In the genomic region with DNA sequence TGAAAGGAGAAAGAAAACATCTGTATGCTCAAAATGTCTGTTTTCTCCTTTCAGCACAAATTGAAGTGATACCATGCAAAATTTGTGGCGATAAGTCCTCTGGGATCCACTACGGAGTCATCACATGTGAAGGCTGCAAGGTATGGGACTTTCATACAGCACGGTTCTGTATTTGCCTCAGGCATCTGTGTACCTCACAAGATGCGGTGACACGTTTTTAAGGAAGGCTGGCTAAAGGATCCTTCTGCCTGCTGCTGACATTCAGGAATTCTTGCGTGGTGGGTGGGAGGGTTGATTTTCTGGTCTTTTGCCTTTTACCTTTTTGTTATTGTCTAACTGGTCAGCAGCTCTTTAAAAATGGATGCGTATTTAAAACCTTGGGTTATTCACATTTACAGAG, we compare ENCODE assay signal across 26 cellular contexts.
DNase-seq lines count a peak whose midpoint lies in the region; ATAC-seq, FAIRE-seq and TF ChIP-seq lines count a peak whose summit lies in the region.
"Had no signal": no experiment of that assay in that cellular context is flagged by ENCODE, and none has a peak within 500 bp of the region (broad histone marks: within the 10 kb centered on the region; RNA-seq: fewer than 3 reads in every experiment).

No MANE protein-coding gene starts in this region.

- H3K27ac ChIP-seq in VCaP = peak overlapping the region; percentile 49
- no peak overlapping the region for H3K27ac ChIP-seq in CD4-positive, alpha-beta memory T cell (ENCODE audit: low read depth, low read length)
- H3K27ac ChIP-seq: A549; BLaER1 treated with 17β-estradiol and CSF1 and Interleukin-3, amounts not matched to agents 10 nM and 100 nM had no signal

- POLR2A ChIA-PET in CD4-positive, alpha-beta memory T cell (lab: Charles Lee; ENCODE audit: partially characterized antibody) = no interaction called here

- no peak overlapping the region for H3K4me3 ChIP-seq in H7 (ENCODE audit: insufficient read depth, low read depth, low read length)
- H3K4me3 ChIP-seq in CD4-positive, alpha-beta memory T cell (ENCODE audit: low read length in 2 of 2) = no peak overlapping the region
- H3K4me3 ChIP-seq: A549; BLaER1 treated with 17β-estradiol and CSF1 and Interleukin-3, amounts not matched to agents 10 nM and 100 nM; HAP-1 had no signal

- H3K9me3 Mint-ChIP-seq in stimulated activated naive CD8-positive, alpha-beta T cell treated with anti-CD3 and anti-CD28 coated beads, Interleukin-15, amount 100 ng/mL, for 72 hours = no peaks in the 10 kb centered on the region
- H3K9me3 Mint-ChIP-seq in CD4-positive, alpha-beta memory T cell = peaks cover 0 to 2% (median 0%) of the 10 kb centered on the region in 8 donors
- no peaks in the 10 kb centered on the region for H3K9me3 Mint-ChIP-seq in activated T-helper 17 cell treated with anti-CD3 and anti-CD28 coated beads, Interleukin-2, amount 50 U/mL, for 72 hours
- H3K9me3 Mint-ChIP-seq: CD14-positive monocyte; CD4-positive, alpha-beta T cell had no signal

- H3K27me3 ChIP-seq in H7 (ENCODE audit: control insufficient read depth, insufficient read depth, low read length) = no peaks in the 10 kb centered on the region
- no peaks in the 10 kb centered on the region for H3K27me3 ChIP-seq in CD4-positive, alpha-beta memory T cell (ENCODE audit: insufficient read depth, low read length)
- H3K27me3 ChIP-seq: BE2C; BLaER1 treated with 17β-estradiol and CSF1 and Interleukin-3, amounts not matched to agents 10 nM and 100 nM had no signal

- intact Hi-C loops in CD4-positive, alpha-beta memory T cell (cut with micrococcal nuclease) = no loop called here

- H3K36me3 ChIP-seq in H7 (replicated peaks; ENCODE audit: control insufficient read depth, insufficient read depth, low read length) = no peaks in the 10 kb centered on the region
- no peaks in the 10 kb centered on the region for H3K36me3 ChIP-seq in CD4-positive, alpha-beta memory T cell (ENCODE audit: insufficient read depth, low read length)
- H3K36me3 ChIP-seq: BE2C, HAP-1 had no signal

- ATAC-seq in stimulated activated naive CD8-positive, alpha-beta T cell treated with anti-CD3 and anti-CD28 coated beads, Interleukin-15, amount 100 ng/mL, for 72 hours = no peak
- no peak for ATAC-seq in activated T-helper 17 cell treated with anti-CD3 and anti-CD28 coated beads, Interleukin-2, amount 50 U/mL, for 72 hours (replicated peaks)
- ATAC-seq: A549 had no signal

- H3K36me3 Mint-ChIP-seq in CD4-positive, alpha-beta memory T cell = no peaks in the 10 kb centered on the region
- no peaks in the 10 kb centered on the region for H3K36me3 Mint-ChIP-seq in activated T-helper 17 cell treated with anti-CD3 and anti-CD28 coated beads, Interleukin-2, amount 50 U/mL, for 72 hours (ENCODE audit: low read depth)
- H3K36me3 Mint-ChIP-seq: CD14-positive monocyte had no signal

- CTCF ChIA-PET in CD4-positive, alpha-beta memory T cell (lab: Charles Lee; ENCODE audit: partially characterized antibody) = no interaction called here

- no peaks in the 10 kb centered on the region for H3K9me3 ChIP-seq in CD4-positive, alpha-beta memory T cell (ENCODE audit: control insufficient read depth in 1 of 2, low read length in 2 of 2)
- H3K9me3 ChIP-seq: A549; BE2C; BLaER1 treated with 17β-estradiol and CSF1 and Interleukin-3, amounts not matched to agents 10 nM and 100 nM; Caco-2; HAP-1 had no signal

- peaks cover 9% of the 10 kb centered on the region for H3K27me3 Mint-ChIP-seq in stimulated activated naive CD8-positive, alpha-beta T cell treated with anti-CD3 and anti-CD28 coated beads, Interleukin-15, amount 100 ng/mL, for 72 hours
- H3K27me3 Mint-ChIP-seq in CD4-positive, alpha-beta memory T cell = peaks cover 2 to 7% of the 10 kb centered on the region in 2 donors
- H3K27me3 Mint-ChIP-seq in activated T-helper 17 cell treated with anti-CD3 and anti-CD28 coated beads, Interleukin-2, amount 50 U/mL, for 72 hours = peaks cover 10% of the 10 kb centered on the region

- no peaks in the 10 kb centered on the region for H3K4me1 Mint-ChIP-seq in stimulated activated naive CD8-positive, alpha-beta T cell treated with anti-CD3 and anti-CD28 coated beads, Interleukin-15, amount 100 ng/mL, for 72 hours
- H3K4me1 Mint-ChIP-seq in CD4-positive, alpha-beta memory T cell = no peaks in the 10 kb centered on the region
- H3K4me1 Mint-ChIP-seq in activated T-helper 17 cell treated with anti-CD3 and anti-CD28 coated beads, Interleukin-2, amount 50 U/mL, for 72 hours = no peaks in the 10 kb centered on the region
- H3K4me1 Mint-ChIP-seq: CD14-positive monocyte had no signal

- no peak for FAIRE-seq in frontal cortex (lab: Jason Lieb, UNC)
- FAIRE-seq: A549, GM12891, GM18507, H1 had no signal

- no peak overlapping the region for H3K4me3 Mint-ChIP-seq in stimulated activated naive CD8-positive, alpha-beta T cell treated with anti-CD3 and anti-CD28 coated beads, Interleukin-15, amount 100 ng/mL, for 72 hours
- no peak overlapping the region for H3K4me3 Mint-ChIP-seq in CD4-positive, alpha-beta memory T cell
- no peak overlapping the region for H3K4me3 Mint-ChIP-seq in activated T-helper 17 cell treated with anti-CD3 and anti-CD28 coated beads, Interleukin-2, amount 50 U/mL, for 72 hours
- H3K4me3 Mint-ChIP-seq: CD14-positive monocyte; CD4-positive, alpha-beta T cell; HFFc6 had no signal

- H3K27ac Mint-ChIP-seq in stimulated activated naive CD8-positive, alpha-beta T cell treated with anti-CD3 and anti-CD28 coated beads, Interleukin-15, amount 100 ng/mL, for 72 hours = no peak overlapping the region
- no peak overlapping the region for H3K27ac Mint-ChIP-seq in CD4-positive, alpha-beta memory T cell
- H3K27ac Mint-ChIP-seq in activated T-helper 17 cell treated with anti-CD3 and anti-CD28 coated beads, Interleukin-2, amount 50 U/mL, for 72 hours = no peak overlapping the region
- H3K27ac Mint-ChIP-seq: CD14-positive monocyte; CD4-positive, alpha-beta T cell; HFFc6 had no signal

- no peaks in the 10 kb centered on the region for H3K4me1 ChIP-seq in CD4-positive, alpha-beta memory T cell (ENCODE audit: insufficient read depth, low read length)
- H3K4me1 ChIP-seq: A549, BE2C, Caco-2, HAP-1 had no signal

- TF ChIP-seq CTCF in VCaP (conservative IDR thresholded peaks at IDR 0.05) = no peak

- peak; percentile 3 for DNase-seq in ELF-1 (ENCODE audit: low read depth, low spot score)
- DNase-seq in H7 = peak; percentile 8
- DNase-seq in islet precursor cell = peak; percentile 61
- DNase-seq in stimulated activated naive CD8-positive, alpha-beta T cell treated with anti-CD3 and anti-CD28 coated beads, Interleukin-15, amount 100 ng/mL, for 72 hours = no peak
- no peak for DNase-seq in CD4-positive, alpha-beta memory T cell
- no peak for DNase-seq in frontal cortex (ENCODE audit: low spot score in 2 of 2)
- DNase-seq: 8988T; ACHN; AML-193; BE2C; Caco-2; CD4-positive, alpha-beta T cell; DMS153; DND-41; EL; GF-D8; HFFc6 had no signal

Comparison
In these comparisons a context has a peak if more than half of its experiments do, and no peak if none do; other contexts are left out.
1. DNase-seq: peak in ELF-1 (single experiment), H7 (single experiment) and islet precursor cell (single experiment); none in stimulated activated naive CD8-positive, alpha-beta T cell treated with anti-CD3 and anti-CD28 coated beads, Interleukin-15, amount 100 ng/mL, for 72 hours (0 of 2), CD4-positive, alpha-beta memory T cell (0 of 5) and frontal cortex (0 of 2).